ENCODE assay signal across 8 cellular contexts in the genomic region with DNA sequence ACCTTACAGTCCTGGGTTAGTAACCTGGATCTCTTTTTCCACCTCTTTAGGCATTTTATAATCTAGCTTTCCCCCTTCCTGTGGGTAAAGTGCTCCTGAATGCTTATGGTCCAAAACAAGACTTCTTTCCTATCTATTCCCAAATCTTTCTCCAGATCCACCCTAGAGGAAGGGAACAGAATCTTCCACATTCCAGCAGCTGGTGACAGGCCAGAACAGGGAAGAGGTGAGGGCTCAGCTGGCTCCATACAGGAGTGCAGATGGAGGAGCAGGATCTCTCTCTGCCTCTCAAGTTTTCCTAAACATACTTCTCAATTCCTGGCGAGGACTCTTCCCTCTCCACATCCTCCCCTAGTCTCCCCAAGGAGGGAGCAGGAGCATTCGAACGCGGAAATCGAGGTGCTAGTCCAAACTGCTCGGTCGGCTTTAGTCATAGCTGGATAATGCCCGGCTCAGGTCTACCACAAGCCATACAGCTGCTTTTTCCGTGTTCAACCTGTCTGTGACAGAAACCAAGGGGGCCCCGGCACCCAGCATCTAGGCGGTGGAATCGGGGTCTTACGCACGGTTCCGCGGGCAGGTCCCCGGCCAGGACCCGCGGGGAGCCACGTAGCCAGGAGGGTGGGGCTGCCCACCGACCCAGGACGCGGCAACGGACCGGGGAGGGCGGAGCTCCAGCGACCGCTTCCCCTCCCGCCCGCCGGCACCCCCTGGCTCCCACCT. TPM values are rescaled to one million over a fixed set of nuclear protein-coding genes. Genes with fewer than 3 reads are reported as not detected.
DNase-seq lines count a peak whose midpoint lies in the region; ATAC-seq and TF ChIP-seq lines count a peak whose summit lies in the region.

No MANE protein-coding gene starts in this region.

- H3K9me3 Mint-ChIP-seq in activated CD8-positive, alpha-beta T cell treated with anti-CD3 and anti-CD28 coated beads for 36 hours = no peaks in the 10 kb centered on the region

- peaks cover 44% of the 10 kb centered on the region for H3K4me1 Mint-ChIP-seq in activated CD8-positive, alpha-beta T cell treated with anti-CD3 and anti-CD28 coated beads for 36 hours (ENCODE audit: low read depth)

- H3K27me3 ChIP-seq in iPS DF 6.9 (ENCODE audit: control insufficient read depth, insufficient read depth, low read length) = peaks cover 14% of the 10 kb centered on the region; the same call in 1 of the 2 replicates
- H3K27me3 ChIP-seq in spleen (replicated peaks in 1 of 7) = no peaks in the 10 kb centered on the region

- H3K27ac ChIP-seq in iPS DF 6.9 (ENCODE audit: low read length) (no peak overlapping the region), spleen (peak overlapping the region; percentile 92 to 99 (median 98))

- peak overlapping the region; percentile 88 for H3K4me3 Mint-ChIP-seq in activated CD8-positive, alpha-beta T cell treated with anti-CD3 and anti-CD28 coated beads for 36 hours

- POLR2A ChIA-PET in activated CD8-positive, alpha-beta T cell treated with anti-CD3 and anti-CD28 coated beads for 36 hours (lab: Charles Lee) = interaction anchor here (0.6 to 12.3 kb wide), 22 partner anchors 8 to 1055 kb away, joined by 3 to 137 read pairs (median 6); a partner anchor contains a TSS

- H3K36me3 ChIP-seq in iPS DF 6.9 (ENCODE audit: control insufficient read depth, insufficient read depth, low read length) (peaks cover under 1% of the 10 kb centered on the region; the same call in 1 of the 2 replicates), spleen (peaks cover 0 to 40% (median 12%) of the 10 kb centered on the region in 6 donors)

- H3K4me3 ChIP-seq in AG10803 (ENCODE audit: low read length) (peak overlapping the region; percentile 94), iPS DF 6.9 (ENCODE audit: low read length) (peak overlapping the region; percentile 81; the same call in 1 of the 2 replicates), spleen (peak overlapping the region; percentile 54 to 86 (median 70))

- ATAC-seq in GM19043 (IDR thresholded peaks at IDR 0.05; ENCODE audit: low read depth, unreplicated experiment) (peak; percentile 22), HG03196 (IDR thresholded peaks at IDR 0.05; ENCODE audit: unreplicated experiment) (peak; percentile 30)
- peak; percentile 21 for ATAC-seq in activated CD8-positive, alpha-beta T cell treated with anti-CD3 and anti-CD28 coated beads for 36 hours

- intact Hi-C loops in activated CD8-positive, alpha-beta T cell treated with anti-CD3 and anti-CD28 coated beads for 36 hours (cut with micrococcal nuclease) = no loop called here
- intact Hi-C loops in spleen (cut with DNase I; ENCODE audit: low total_unique reads) = no loop called here

- peaks cover 72% of the 10 kb centered on the region for H3K36me3 Mint-ChIP-seq in activated CD8-positive, alpha-beta T cell treated with anti-CD3 and anti-CD28 coated beads for 36 hours (ENCODE audit: low read depth)

- H3K9me3 ChIP-seq in iPS DF 6.9 (ENCODE audit: control insufficient read depth, insufficient read depth, low read length) (no peaks in the 10 kb centered on the region), spleen (no peaks in the 10 kb centered on the region)

- H3K27me3 Mint-ChIP-seq in activated CD8-positive, alpha-beta T cell treated with anti-CD3 and anti-CD28 coated beads for 36 hours = no peaks in the 10 kb centered on the region

- TF ChIP-seq CTCF in AG10803 (conservative IDR thresholded peaks at IDR 0.05; ENCODE audit: low read length) (no peak; the same call in 1 of the 2 replicates), spleen (IDR thresholded peaks at IDR 0.05 in 8 of 11, conservative IDR thresholded peaks at IDR 0.05 in 3 of 11) (no peak)
- TF ChIP-seq CTCF in activated CD8-positive, alpha-beta T cell treated with anti-CD3 and anti-CD28 coated beads for 36 hours (IDR thresholded peaks at IDR 0.05) = no peak

- no CpG with 5 or more reads among the region's 31 CpGs for WGBS in iPS DF 6.9 (ENCODE audit: insufficient coverage, insufficient read length)
- 1 to 4% (median 2%) methylated on average over 16 to 31 of the region's 31 CpGs for WGBS in spleen, 5 donors

- peaks cover 3% of the 10 kb centered on the region; the same call in 1 of the 2 replicates for H3K4me1 ChIP-seq in iPS DF 6.9 (ENCODE audit: control insufficient read depth, insufficient read depth, low read length)
- H3K4me1 ChIP-seq in spleen = peaks cover 62 to 97% (median 86%) of the 10 kb centered on the region in 6 donors

- CTCF ChIA-PET in activated CD8-positive, alpha-beta T cell treated with anti-CD3 and anti-CD28 coated beads for 36 hours (lab: Charles Lee) = interaction anchor here (0.9 to 6.1 kb wide), 15 partner anchors 9 to 275 kb away, joined by 3 to 40 read pairs (median 4); a partner anchor contains a TSS

- no peak for TF ChIP-seq POLR2A in spleen (IDR thresholded peaks at IDR 0.05)

- peak; percentile 25 for DNase-seq in AG10803 (ENCODE audit: low read depth)
- peak; percentile 78 for DNase-seq in activated CD8-positive, alpha-beta T cell treated with anti-CD3 and anti-CD28 coated beads for 36 hours
- DNase-seq in iPS DF 6.9 (ENCODE audit: low read depth, low spot score) = no peak
- DNase-seq in spleen = no peak
- DNase-seq in SKM-1 treated with dmso at 0.1 percent for 144 hours (lab: John Stamatoyannopoulos, UW; ENCODE audit: unreplicated experiment) = no peak
- DNase-seq in stimulated activated CD4-positive, alpha-beta T cell treated with anti-CD3 and anti-CD28 coated beads, Interleukin-4, amount 100 ng/mL, for 1 hour = no peak

- peak overlapping the region; percentile 91 for H3K27ac Mint-ChIP-seq in activated CD8-positive, alpha-beta T cell treated with anti-CD3 and anti-CD28 coated beads for 36 hours

RNA-seq across cellular contexts. Expression of a gene that starts 4.0 kb away (rescaled TPM):
- 10 to 100 TPM; 75.8 to 76.5 TPM for total RNA-seq in activated CD8-positive, alpha-beta T cell treated with anti-CD3 and anti-CD28 coated beads for 36 hours
- total RNA-seq in spleen = 100 to 1,000 TPM in 1 of 7 donors, 10 to 100 TPM in 6; 48.3 to 113 (median 63.3) TPM
- 10 to 100 TPM; 59.3 to 83.7 (median 81.4) TPM for polyA plus RNA-seq in spleen

RNA-seq across cellular contexts. Expression of a gene that starts 8.6 kb away (rescaled TPM):
- 10 to 100 TPM; 16.7 to 19.5 TPM for total RNA-seq in activated CD8-positive, alpha-beta T cell treated with anti-CD3 and anti-CD28 coated beads for 36 hours
- total RNA-seq in spleen = 10 to 100 TPM; 19.4 to 33.6 (median 24.4) TPM
- 10 to 100 TPM; 20.6 to 36.5 (median 34.4) TPM for polyA plus RNA-seq in spleen

RNA-seq across cellular contexts. Expression of a gene that starts 8.9 kb away (rescaled TPM):
- total RNA-seq in activated CD8-positive, alpha-beta T cell treated with anti-CD3 and anti-CD28 coated beads for 36 hours = 1 to 10 TPM; 1.5 to 2.6 TPM
- 1 to 10 TPM in 3 of 7 donors, under 1 TPM in 3, not detected in 1; 0.60 to 2.2 (median 1.1) TPM for total RNA-seq in spleen
- polyA plus RNA-seq in spleen = 1 to 10 TPM in 2 of 3 donors, under 1 TPM in 1; 0.56 to 2.1 (median 1.6) TPM

RNA-seq across cellular contexts. Expression of a gene that starts 14.0 kb away (rescaled TPM):
- 10 to 100 TPM; 41.3 to 44.7 TPM for total RNA-seq in activated CD8-positive, alpha-beta T cell treated with anti-CD3 and anti-CD28 coated beads for 36 hours
- 10 to 100 TPM; 17.8 to 31.2 (median 22.7) TPM for total RNA-seq in spleen
- 10 to 100 TPM; 22.1 to 28.2 (median 23.0) TPM for polyA plus RNA-seq in spleen

RNA-seq across cellular contexts. Expression of a gene that starts 14.0 kb away (rescaled TPM):
- 10 to 100 TPM; 17.1 to 18.2 TPM for total RNA-seq in activated CD8-positive, alpha-beta T cell treated with anti-CD3 and anti-CD28 coated beads for 36 hours
- total RNA-seq in spleen = 10 to 100 TPM; 18.7 to 33.7 (median 24.9) TPM
- 10 to 100 TPM; 26.8 to 35.2 (median 27.2) TPM for polyA plus RNA-seq in spleen

Comparison
In these comparisons a context has a peak if more than half of its experiments do, and no peak if none do; other contexts are left out.
1. DNase-seq: peak in AG10803 (single experiment) and activated CD8-positive, alpha-beta T cell treated with anti-CD3 and anti-CD28 coated beads for 36 hours (single experiment); none in iPS DF 6.9 (single experiment), spleen (single experiment), SKM-1 treated with dmso at 0.1 percent for 144 hours (single experiment) and stimulated activated CD4-positive, alpha-beta T cell treated with anti-CD3 and anti-CD28 coated beads, Interleukin-4, amount 100 ng/mL, for 1 hour (single experiment).
2. Peak in every context shown above with its lines, with median percentiles within 50 percentile points of each other: H3K4me3 ChIP-seq and ATAC-seq.